Comparison of ENCODE assay signal across 8 cellular contexts in the genomic region with DNA sequence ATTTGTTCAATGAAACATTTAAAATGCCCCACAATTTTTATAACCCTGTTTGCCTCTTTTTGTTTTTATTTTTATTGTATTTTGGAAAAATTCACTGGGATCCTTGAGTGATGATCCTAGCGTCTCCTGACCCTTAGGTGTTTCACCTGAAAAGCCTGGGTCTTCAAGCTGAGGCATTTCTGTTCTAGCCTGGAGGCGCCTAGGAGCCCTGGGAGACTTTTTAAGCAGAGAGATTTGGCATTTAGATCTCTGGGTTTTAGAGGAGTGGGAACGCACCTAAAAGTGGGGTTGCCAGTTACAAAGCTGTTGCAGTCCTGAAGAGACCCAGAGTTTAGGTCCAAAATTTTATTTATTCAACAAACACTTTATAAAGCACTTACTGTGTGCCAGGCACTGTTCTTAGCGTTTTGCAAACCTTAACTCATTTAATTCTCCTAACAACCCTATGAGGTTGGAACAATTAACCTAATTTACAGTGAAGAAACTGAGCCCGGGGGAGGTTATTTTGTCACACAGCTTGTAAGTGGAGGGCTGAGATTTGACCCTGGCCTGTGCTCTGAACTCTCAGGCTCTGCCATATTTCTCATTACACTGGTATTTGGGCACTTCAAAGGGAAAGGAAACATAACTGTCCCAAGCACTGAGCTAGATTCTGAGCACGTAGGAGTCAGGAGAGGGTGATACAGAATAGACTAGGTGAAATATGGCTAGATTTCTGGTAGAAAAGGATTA. TPM values are rescaled to one million over a fixed set of nuclear protein-coding genes. Genes with fewer than 3 reads are reported as not detected.
DNase-seq lines count a peak whose midpoint lies in the region; ATAC-seq and TF ChIP-seq lines count a peak whose summit lies in the region.

No MANE protein-coding gene starts in this region.

- no peaks in the 10 kb centered on the region for H3K27me3 ChIP-seq in thoracic aorta (replicated peaks; ENCODE audit: insufficient read depth)

- no peaks in the 10 kb centered on the region for H3K9me3 Mint-ChIP-seq in activated CD4-positive, alpha-beta T cell treated with anti-CD3 and anti-CD28 coated beads for 36 hours (ENCODE audit: low read depth)
- no peaks in the 10 kb centered on the region for H3K9me3 Mint-ChIP-seq in activated T-helper 1 cell treated with anti-CD3 and anti-CD28 coated beads, Interleukin-12 subunit alpha, Interleukin-12 subunit beta, Interleukin-2, Interleukin-4 antibody, amounts not matched to agents 30 ng/mL and 10 ng/mL and 1 ng/mL, durations not matched to agents 14 hours and 24 hours and 36 hours

- TF ChIP-seq CTCF in thoracic aorta (IDR thresholded peaks at IDR 0.05) = no peak

- H3K4me1 Mint-ChIP-seq in activated CD4-positive, alpha-beta T cell treated with anti-CD3 and anti-CD28 coated beads for 36 hours = peaks cover 7% of the 10 kb centered on the region
- H3K4me1 Mint-ChIP-seq in activated T-helper 1 cell treated with anti-CD3 and anti-CD28 coated beads, Interleukin-12 subunit alpha, Interleukin-12 subunit beta, Interleukin-2, Interleukin-4 antibody, amounts not matched to agents 30 ng/mL and 10 ng/mL and 1 ng/mL, durations not matched to agents 14 hours and 24 hours and 36 hours (ENCODE audit: low read depth) = peaks cover 16% of the 10 kb centered on the region

- CTCF ChIA-PET in activated CD4-positive, alpha-beta T cell treated with anti-CD3 and anti-CD28 coated beads for 36 hours (lab: Charles Lee) = interaction anchor here (0.9 to 10.1 kb wide), 6 partner anchors 11 to 290 kb away, joined by 3 to 115 read pairs (median 4); a partner anchor contains a TSS

- intact Hi-C loops in activated CD4-positive, alpha-beta T cell treated with anti-CD3 and anti-CD28 coated beads for 36 hours (cut with DNase I, micrococcal nuclease) = loop anchor here (1.0 to 2.0 kb wide), 3 partner anchors 10 to 73 kb away; a partner anchor contains a TSS
- intact Hi-C loops in activated T-helper 1 cell treated with anti-CD3 and anti-CD28 coated beads, Interleukin-12 subunit alpha, Interleukin-12 subunit beta, Interleukin-2, Interleukin-4 antibody, amounts not matched to agents 30 ng/mL and 10 ng/mL and 1 ng/mL, durations not matched to agents 14 hours and 24 hours and 36 hours (cut with micrococcal nuclease) = loop anchor here (1.0 to 5.0 kb wide), 4 partner anchors 10 to 840 kb away; a partner anchor contains a TSS

- H3K9me3 ChIP-seq in iPS-18c (ENCODE audit: control insufficient read depth, insufficient read depth, low read length) = no peaks in the 10 kb centered on the region
- H3K9me3 ChIP-seq in thoracic aorta = no peaks in the 10 kb centered on the region

- H3K4me3 ChIP-seq in iPS-18c (ENCODE audit: insufficient read depth, low read depth, low read length) (peak overlapping the region; percentile 95), thoracic aorta (peak overlapping the region; percentile 92)

- no peak for ATAC-seq in activated CD4-positive, alpha-beta T cell treated with anti-CD3 and anti-CD28 coated beads for 36 hours
- ATAC-seq in thoracic aorta (ENCODE audit: insufficient number of reproducible peaks, low FRiP score, low read depth) (no peak), HG02588 (IDR thresholded peaks at IDR 0.05; ENCODE audit: unreplicated experiment) (no peak)

- peaks cover 25% of the 10 kb centered on the region for H3K27me3 Mint-ChIP-seq in activated CD4-positive, alpha-beta T cell treated with anti-CD3 and anti-CD28 coated beads for 36 hours
- H3K27me3 Mint-ChIP-seq in activated T-helper 1 cell treated with anti-CD3 and anti-CD28 coated beads, Interleukin-12 subunit alpha, Interleukin-12 subunit beta, Interleukin-2, Interleukin-4 antibody, amounts not matched to agents 30 ng/mL and 10 ng/mL and 1 ng/mL, durations not matched to agents 14 hours and 24 hours and 36 hours (ENCODE audit: insufficient read depth) = no peaks in the 10 kb centered on the region

- DNase-seq in activated CD4-positive, alpha-beta T cell treated with anti-CD3 and anti-CD28 coated beads for 36 hours = no peak
- DNase-seq in activated CD4-positive, alpha-beta T cell treated with anti-CD3 and anti-CD28 coated beads for 4 hours = no peak
- no peak for DNase-seq in activated T-helper 1 cell treated with anti-CD3 and anti-CD28 coated beads, Interleukin-12 subunit alpha, Interleukin-12 subunit beta, Interleukin-2, Interleukin-4 antibody, amounts not matched to agents 30 ng/mL and 10 ng/mL and 1 ng/mL, durations not matched to agents 14 hours and 24 hours and 36 hours (ENCODE audit: low spot score)
- no peak for DNase-seq in thoracic aorta (ENCODE audit: low spot score)
- no peak for DNase-seq in occipital lobe (lab: John Stamatoyannopoulos, UW)
- no peak for DNase-seq in anterior cingulate cortex (lab: John Stamatoyannopoulos, UW)

- H3K36me3 Mint-ChIP-seq in activated CD4-positive, alpha-beta T cell treated with anti-CD3 and anti-CD28 coated beads for 36 hours (ENCODE audit: low read depth) = peaks cover 14% of the 10 kb centered on the region
- H3K36me3 Mint-ChIP-seq in activated T-helper 1 cell treated with anti-CD3 and anti-CD28 coated beads, Interleukin-12 subunit alpha, Interleukin-12 subunit beta, Interleukin-2, Interleukin-4 antibody, amounts not matched to agents 30 ng/mL and 10 ng/mL and 1 ng/mL, durations not matched to agents 14 hours and 24 hours and 36 hours (ENCODE audit: low read depth) = peaks cover 18% of the 10 kb centered on the region

- H3K27ac Mint-ChIP-seq in activated CD4-positive, alpha-beta T cell treated with anti-CD3 and anti-CD28 coated beads for 36 hours = no peak overlapping the region
- H3K27ac Mint-ChIP-seq in activated T-helper 1 cell treated with anti-CD3 and anti-CD28 coated beads, Interleukin-12 subunit alpha, Interleukin-12 subunit beta, Interleukin-2, Interleukin-4 antibody, amounts not matched to agents 30 ng/mL and 10 ng/mL and 1 ng/mL, durations not matched to agents 14 hours and 24 hours and 36 hours = peak overlapping the region; percentile 36

- peak overlapping the region; percentile 89 for H3K4me3 Mint-ChIP-seq in activated CD4-positive, alpha-beta T cell treated with anti-CD3 and anti-CD28 coated beads for 36 hours
- peak overlapping the region; percentile 85 for H3K4me3 Mint-ChIP-seq in activated T-helper 1 cell treated with anti-CD3 and anti-CD28 coated beads, Interleukin-12 subunit alpha, Interleukin-12 subunit beta, Interleukin-2, Interleukin-4 antibody, amounts not matched to agents 30 ng/mL and 10 ng/mL and 1 ng/mL, durations not matched to agents 14 hours and 24 hours and 36 hours

- H3K36me3 ChIP-seq in thoracic aorta = peaks cover 2% of the 10 kb centered on the region

- peak overlapping the region; percentile 99 to 100 for H3K27ac ChIP-seq in thoracic aorta

- peaks cover 13 to 28% of the 10 kb centered on the region in 2 donors for H3K4me1 ChIP-seq in thoracic aorta (ENCODE audit: control insufficient read depth in 1 of 2, low read depth in 2 of 2)

- POLR2A ChIA-PET in activated CD4-positive, alpha-beta T cell treated with anti-CD3 and anti-CD28 coated beads for 36 hours (lab: Charles Lee) = no interaction called here

RNA-seq across cellular contexts. Expression of a gene that starts 0.8 kb away (rescaled TPM):
- total RNA-seq in activated CD4-positive, alpha-beta T cell treated with anti-CD3 and anti-CD28 coated beads for 36 hours = 10 to 100 TPM; 18.9 to 23.7 TPM
- 92.3 and 97.7 TPM in 2 replicates for total RNA-seq in activated T-helper 1 cell treated with anti-CD3 and anti-CD28 coated beads, Interleukin-12 subunit alpha, Interleukin-12 subunit beta, Interleukin-2, Interleukin-4 antibody, amounts not matched to agents 30 ng/mL and 10 ng/mL and 1 ng/mL, durations not matched to agents 14 hours and 24 hours and 36 hours
- 10 to 100 TPM; 39.0 to 52.9 TPM for total RNA-seq in thoracic aorta
- total RNA-seq in occipital lobe = 85.0 TPM

RNA-seq across cellular contexts. Expression of a gene that starts 10.5 kb away (rescaled TPM):
- total RNA-seq in activated CD4-positive, alpha-beta T cell treated with anti-CD3 and anti-CD28 coated beads for 36 hours = 10 to 100 TPM; 51.0 to 58.4 TPM
- 250 and 256 TPM in 2 replicates for total RNA-seq in activated T-helper 1 cell treated with anti-CD3 and anti-CD28 coated beads, Interleukin-12 subunit alpha, Interleukin-12 subunit beta, Interleukin-2, Interleukin-4 antibody, amounts not matched to agents 30 ng/mL and 10 ng/mL and 1 ng/mL, durations not matched to agents 14 hours and 24 hours and 36 hours
- total RNA-seq in thoracic aorta (100 to 1,000 TPM in 1 of 2 donors, 10 to 100 TPM in 1; 89.2 to 234 TPM), occipital lobe (109 TPM)

RNA-seq across cellular contexts. Expression of a gene that starts 24.9 kb away (rescaled TPM):
- 100 to 1,000 TPM in 1 of 2 experiments, 10 to 100 TPM in 1; 70.0 to 108 TPM for total RNA-seq in activated CD4-positive, alpha-beta T cell treated with anti-CD3 and anti-CD28 coated beads for 36 hours
- total RNA-seq in activated T-helper 1 cell treated with anti-CD3 and anti-CD28 coated beads, Interleukin-12 subunit alpha, Interleukin-12 subunit beta, Interleukin-2, Interleukin-4 antibody, amounts not matched to agents 30 ng/mL and 10 ng/mL and 1 ng/mL, durations not matched to agents 14 hours and 24 hours and 36 hours = 147 and 149 TPM in 2 replicates
- total RNA-seq in thoracic aorta (1 to 10 TPM; 4.5 to 5.4 TPM), occipital lobe (13.3 TPM)

RNA-seq across cellular contexts. Expression of a gene that starts 25.2 kb away (rescaled TPM):
- 100 to 1,000 TPM; 172 to 176 TPM for total RNA-seq in activated CD4-positive, alpha-beta T cell treated with anti-CD3 and anti-CD28 coated beads for 36 hours
- total RNA-seq in activated T-helper 1 cell treated with anti-CD3 and anti-CD28 coated beads, Interleukin-12 subunit alpha, Interleukin-12 subunit beta, Interleukin-2, Interleukin-4 antibody, amounts not matched to agents 30 ng/mL and 10 ng/mL and 1 ng/mL, durations not matched to agents 14 hours and 24 hours and 36 hours = 164 and 166 TPM in 2 replicates
- total RNA-seq in thoracic aorta = 10 to 100 TPM; 17.3 to 63.6 TPM
- total RNA-seq in occipital lobe = 39.6 TPM
